In the genomic region with DNA sequence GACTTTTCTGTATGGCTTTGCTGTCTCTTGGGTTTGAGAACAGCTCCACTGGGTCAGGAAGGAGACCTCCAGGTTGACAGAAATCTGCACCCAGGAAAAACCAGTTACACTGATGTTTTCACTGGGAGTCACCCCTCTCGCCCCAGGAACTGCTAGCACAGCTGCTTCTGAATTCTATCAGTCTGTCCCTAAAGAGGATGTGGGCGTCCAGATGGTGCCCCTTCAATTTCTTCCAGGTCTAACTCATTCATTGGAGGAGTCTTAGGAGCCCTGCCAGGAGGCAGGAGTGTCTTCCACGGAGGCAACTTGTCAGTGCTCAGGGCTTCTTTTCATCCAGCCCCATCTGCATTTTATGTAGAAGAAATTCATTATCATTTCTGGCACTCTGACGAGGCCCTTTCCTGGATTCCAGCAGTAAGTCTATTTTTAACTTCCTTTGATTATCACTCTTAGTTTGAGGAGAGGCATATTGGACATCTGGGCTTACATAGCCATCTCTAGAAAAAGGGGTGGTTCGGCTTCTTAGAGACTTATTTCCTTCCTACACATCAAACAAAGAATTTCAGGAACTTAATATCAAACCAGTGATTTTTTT, we compare ENCODE assay signal across 20 cellular contexts.
DNase-seq lines count a peak whose midpoint lies in the region; ATAC-seq and TF ChIP-seq lines count a peak whose summit lies in the region.
"Had no signal": no experiment of that assay in that cellular context is flagged by ENCODE, and none has a peak within 500 bp of the region (broad histone marks: within the 10 kb centered on the region; RNA-seq: fewer than 3 reads in every experiment).

No MANE protein-coding gene starts in this region.

- peaks cover 0 to 12% (median 8%) of the 10 kb centered on the region in 10 experiments; a peak in 14 of 20 replicates for H3K4me1 ChIP-seq in BLaER1 treated with 17β-estradiol and CSF1 and Interleukin-3, amounts not matched to agents 10 nM and 100 nM
- H3K4me1 ChIP-seq: A549, HAP-1 had no signal

- no peaks in the 10 kb centered on the region for H3K27me3 Mint-ChIP-seq in activated CD8-positive, alpha-beta T cell treated with anti-CD3 and anti-CD28 coated beads, Interleukin-2, amount 10 ng/mL, durations not matched to agents 7 days and 5 days (ENCODE audit: low read depth)
- peaks cover 38% of the 10 kb centered on the region for H3K27me3 Mint-ChIP-seq in mesothelial cell of epicardium (ENCODE audit: low read depth)
- H3K27me3 Mint-ChIP-seq: CD4-positive, CD25-positive, alpha-beta regulatory T cell; CD8-positive, alpha-beta memory T cell; IgD-negative memory B cell had no signal

- no peaks in the 10 kb centered on the region for H3K36me3 Mint-ChIP-seq in activated CD8-positive, alpha-beta T cell treated with anti-CD3 and anti-CD28 coated beads, Interleukin-2, amount 10 ng/mL, durations not matched to agents 7 days and 5 days (ENCODE audit: low read depth)
- H3K36me3 Mint-ChIP-seq in mesothelial cell of epicardium = no peaks in the 10 kb centered on the region
- H3K36me3 Mint-ChIP-seq: CD4-positive, CD25-positive, alpha-beta regulatory T cell; CD8-positive, alpha-beta memory T cell; IgD-negative memory B cell had no signal

- no peak overlapping the region for H3K4me3 Mint-ChIP-seq in activated CD8-positive, alpha-beta T cell treated with anti-CD3 and anti-CD28 coated beads, Interleukin-2, amount 10 ng/mL, durations not matched to agents 7 days and 5 days
- H3K4me3 Mint-ChIP-seq in mesothelial cell of epicardium = no peak overlapping the region
- H3K4me3 Mint-ChIP-seq: CD4-positive, CD25-positive, alpha-beta regulatory T cell; CD8-positive, alpha-beta memory T cell; IgD-negative memory B cell had no signal

- DNase-seq in NCI-H524 (lab: John Stamatoyannopoulos, UW) = peak; percentile 31 to 80
- peak; percentile 1 for DNase-seq in fibroblast of pulmonary artery (ENCODE audit: low read depth)
- DNase-seq in pons (ENCODE audit: low spot score) = peak; percentile 17
- DNase-seq in activated CD8-positive, alpha-beta T cell treated with anti-CD3 and anti-CD28 coated beads, Interleukin-2, amount 10 ng/mL, durations not matched to agents 7 days and 5 days = no peak
- DNase-seq in NCI-H1417 (lab: John Stamatoyannopoulos, UW) = no peak
- no peak for DNase-seq in mesothelial cell of epicardium (ENCODE audit: low spot score in 2 of 2, unreplicated experiment in 2 of 2)
- DNase-seq: C1 segment of cervical spinal cord; CD4-positive, CD25-positive, alpha-beta regulatory T cell; CD8-positive, alpha-beta memory T cell; COR-L47; DMS 273 treated with DMSO at 0.1 percent for 48 hours; DMS53; DND-41; EL; GM23248 had no signal

- ATAC-seq in activated CD8-positive, alpha-beta T cell treated with anti-CD3 and anti-CD28 coated beads, Interleukin-2, amount 10 ng/mL, durations not matched to agents 7 days and 5 days = no peak
- ATAC-seq: A549, HepG2 had no signal

- no peaks in the 10 kb centered on the region for H3K27me3 ChIP-seq in BLaER1 treated with 17β-estradiol and CSF1 and Interleukin-3, amounts not matched to agents 10 nM and 100 nM

- H3K4me1 Mint-ChIP-seq in activated CD8-positive, alpha-beta T cell treated with anti-CD3 and anti-CD28 coated beads, Interleukin-2, amount 10 ng/mL, durations not matched to agents 7 days and 5 days (ENCODE audit: low read depth) = no peaks in the 10 kb centered on the region
- peaks cover 7% of the 10 kb centered on the region for H3K4me1 Mint-ChIP-seq in mesothelial cell of epicardium
- H3K4me1 Mint-ChIP-seq: CD8-positive, alpha-beta memory T cell; IgD-negative memory B cell had no signal

- CTCF ChIA-PET in activated CD8-positive, alpha-beta T cell treated with anti-CD3 and anti-CD28 coated beads, Interleukin-2, amount 10 ng/mL, durations not matched to agents 7 days and 5 days (lab: Charles Lee) = interaction anchor here (0.7 kb wide), 1 partner anchor 121 kb away, joined by 3 read pairs; no protein-coding TSS in a partner anchor

- H3K27ac ChIP-seq in BLaER1 treated with 17β-estradiol and CSF1 and Interleukin-3, amounts not matched to agents 10 nM and 100 nM = no peak overlapping the region
- H3K27ac ChIP-seq: A549, GM23248 had no signal

- TF ChIP-seq CTCF in fibroblast of pulmonary artery (IDR thresholded peaks at IDR 0.05; ENCODE audit: low read length, missing control alignments) (no peak), mesothelial cell of epicardium (IDR thresholded peaks at IDR 0.05; ENCODE audit: unreplicated experiment) (no peak)

- H3K36me3 ChIP-seq in BLaER1 treated with 17β-estradiol and CSF1 and Interleukin-3, amounts not matched to agents 10 nM and 100 nM = no peaks in the 10 kb centered on the region
- H3K36me3 ChIP-seq: HAP-1 had no signal

- H4K20me1 ChIP-seq in BLaER1 treated with 17β-estradiol and CSF1 and Interleukin-3, amounts not matched to agents 10 nM and 100 nM = no peaks in the 10 kb centered on the region

- H3K4me3 ChIP-seq in BLaER1 treated with 17β-estradiol and CSF1 and Interleukin-3, amounts not matched to agents 10 nM and 100 nM = no peak overlapping the region
- no peak overlapping the region for H3K4me3 ChIP-seq in fibroblast of pulmonary artery (replicated peaks; ENCODE audit: low read depth, low read length)
- H3K4me3 ChIP-seq: A549, GM23248, HAP-1 had no signal

- POLR2A ChIA-PET in activated CD8-positive, alpha-beta T cell treated with anti-CD3 and anti-CD28 coated beads, Interleukin-2, amount 10 ng/mL, durations not matched to agents 7 days and 5 days (lab: Charles Lee) = no interaction called here

- no peaks in the 10 kb centered on the region for H3K9me3 Mint-ChIP-seq in activated CD8-positive, alpha-beta T cell treated with anti-CD3 and anti-CD28 coated beads, Interleukin-2, amount 10 ng/mL, durations not matched to agents 7 days and 5 days (ENCODE audit: insufficient read depth)
- peaks cover 5% of the 10 kb centered on the region for H3K9me3 Mint-ChIP-seq in mesothelial cell of epicardium

- no peak overlapping the region for H3K9ac ChIP-seq in BLaER1 treated with 17β-estradiol and CSF1 and Interleukin-3, amounts not matched to agents 10 nM and 100 nM
- H3K9ac ChIP-seq: GM23248 had no signal

- H3K27ac Mint-ChIP-seq in activated CD8-positive, alpha-beta T cell treated with anti-CD3 and anti-CD28 coated beads, Interleukin-2, amount 10 ng/mL, durations not matched to agents 7 days and 5 days = no peak overlapping the region
- no peak overlapping the region for H3K27ac Mint-ChIP-seq in mesothelial cell of epicardium
- H3K27ac Mint-ChIP-seq: CD4-positive, CD25-positive, alpha-beta regulatory T cell; CD8-positive, alpha-beta memory T cell; IgD-negative memory B cell had no signal

- H3K9me3 ChIP-seq in BLaER1 treated with 17β-estradiol and CSF1 and Interleukin-3, amounts not matched to agents 10 nM and 100 nM (replicated peaks in 1 of 11) = peaks cover 0 to 16% (median 0%) of the 10 kb centered on the region in 11 experiments; a peak in 4 of 22 replicates
- H3K9me3 ChIP-seq: A549, HAP-1 had no signal

- peak overlapping the region in 9 of 11 experiments; percentile 0 to 54 (median 35); a peak in 14 of 22 replicates for H3K4me2 ChIP-seq in BLaER1 treated with 17β-estradiol and CSF1 and Interleukin-3, amounts not matched to agents 10 nM and 100 nM
- H3K4me2 ChIP-seq: A549 had no signal

Comparison
In these comparisons a context has a peak if more than half of its experiments do, and no peak if none do; other contexts are left out.
1. DNase-seq: peak in NCI-H524 (2 of 2), fibroblast of pulmonary artery (single experiment) and pons (single experiment); none in activated CD8-positive, alpha-beta T cell treated with anti-CD3 and anti-CD28 coated beads, Interleukin-2, amount 10 ng/mL, durations not matched to agents 7 days and 5 days (single experiment), NCI-H1417 (0 of 3) and mesothelial cell of epicardium (0 of 2).